In genomic region chr1:215992620-215993019, GRCh38 we compare ENCODE assay signal across 8 cellular contexts.
DNase-seq lines count a peak whose midpoint lies in the region; ATAC-seq and TF ChIP-seq lines count a peak whose summit lies in the region.

No MANE protein-coding gene starts in this region.

- POLR2A ChIA-PET in WTC11 (lab: Charles Lee): no interaction called here

- DNase-seq in SHP77 (lab: John Stamatoyannopoulos, UW) (peak; percentile 7 to 15), SHP77 treated with DMSO at 0.1 percent for 48 hours (lab: John Stamatoyannopoulos, UW) (no peak), LNCaP clone FGC (ENCODE audit: low read depth) (no peak), WTC11 (ENCODE audit: low spot score) (no peak), myocyte (ENCODE audit: low read depth) (peak; percentile 48), ecto neural progenitor cell (ENCODE audit: low spot score) (no peak)

- H3K36me3 Mint-ChIP-seq in WTC11: no peaks in the 10 kb centered on the region

- peaks cover 23% of the 10 kb centered on the region for H3K4me1 Mint-ChIP-seq in WTC11

- H3K9me3 Mint-ChIP-seq in WTC11: no peaks in the 10 kb centered on the region

- peak; percentile 45 for TF ChIP-seq CTCF in LNCaP clone FGC (IDR thresholded peaks at IDR 0.05; ENCODE audit: control insufficient read depth, extremely low read depth, insufficient read depth)
- no peak for TF ChIP-seq CTCF in WTC11 (IDR thresholded peaks at IDR 0.05)

- ATAC-seq in WTC11: peak; percentile 88
- no peak for ATAC-seq in esophagus mucosa
- no peak for ATAC-seq in HG03280 (IDR thresholded peaks at IDR 0.05; ENCODE audit: unreplicated experiment)

- no peak overlapping the region for H3K27ac Mint-ChIP-seq in WTC11

- CTCF ChIA-PET in WTC11 (lab: Charles Lee): no interaction called here

- H3K4me3 ChIP-seq in LNCaP clone FGC (ENCODE audit: low read depth, low read length): no peak overlapping the region

- H3K27me3 Mint-ChIP-seq in WTC11 (ENCODE audit: low read depth): no peaks in the 10 kb centered on the region

- H3K4me3 Mint-ChIP-seq in WTC11: no peak overlapping the region

TF ChIP-seq in WTC11, 78 proteins besides CTCF, POLR2A, EP300 and RAD21:
- no peak for TF ChIP-seq ERG (CRISPR knock-in tag; IDR thresholded peaks at IDR 0.05)
- no peak for TF ChIP-seq ZNF232 (CRISPR knock-in tag; IDR thresholded peaks at IDR 0.05)
- no peak for TF ChIP-seq TEAD4 (CRISPR knock-in tag; IDR thresholded peaks at IDR 0.05)
- no peak for TF ChIP-seq JAZF1 (CRISPR knock-in tag; IDR thresholded peaks at IDR 0.05)
- TF ChIP-seq MYBL2 (CRISPR knock-in tag; IDR thresholded peaks at IDR 0.05): no peak
- no peak for TF ChIP-seq RORB (CRISPR knock-in tag; IDR thresholded peaks at IDR 0.05)
- no peak for TF ChIP-seq AR (CRISPR knock-in tag; IDR thresholded peaks at IDR 0.05)
- TF ChIP-seq ETV6 (CRISPR knock-in tag; IDR thresholded peaks at IDR 0.05): no peak
- no peak for TF ChIP-seq USF2 (CRISPR knock-in tag; IDR thresholded peaks at IDR 0.05)
- TF ChIP-seq ATF3 (CRISPR knock-in tag; conservative IDR thresholded peaks at IDR 0.05): no peak
- no peak for TF ChIP-seq PRRX2 (CRISPR knock-in tag; IDR thresholded peaks at IDR 0.05)
- no peak for TF ChIP-seq ZNF396 (CRISPR knock-in tag; IDR thresholded peaks at IDR 0.05; ENCODE audit: borderline replicate concordance)
- no peak for TF ChIP-seq ZNF219 (CRISPR knock-in tag; IDR thresholded peaks at IDR 0.05; ENCODE audit: borderline replicate concordance)
- no peak for TF ChIP-seq HMGA2 (CRISPR knock-in tag; IDR thresholded peaks at IDR 0.05)
TF ChIP-seq in WTC11: peak in this region for 0.

Comparison
In these comparisons a context has a peak if more than half of its experiments do, and no peak if none do; other contexts are left out.
1. DNase-seq: peak in SHP77 (2 of 2) and myocyte (single experiment); none in SHP77 treated with DMSO at 0.1 percent for 48 hours (single experiment), LNCaP clone FGC (single experiment), WTC11 (single experiment) and ecto neural progenitor cell (single experiment).